Comparison of ENCODE assay signal across 1 cellular context in the genomic region with DNA sequence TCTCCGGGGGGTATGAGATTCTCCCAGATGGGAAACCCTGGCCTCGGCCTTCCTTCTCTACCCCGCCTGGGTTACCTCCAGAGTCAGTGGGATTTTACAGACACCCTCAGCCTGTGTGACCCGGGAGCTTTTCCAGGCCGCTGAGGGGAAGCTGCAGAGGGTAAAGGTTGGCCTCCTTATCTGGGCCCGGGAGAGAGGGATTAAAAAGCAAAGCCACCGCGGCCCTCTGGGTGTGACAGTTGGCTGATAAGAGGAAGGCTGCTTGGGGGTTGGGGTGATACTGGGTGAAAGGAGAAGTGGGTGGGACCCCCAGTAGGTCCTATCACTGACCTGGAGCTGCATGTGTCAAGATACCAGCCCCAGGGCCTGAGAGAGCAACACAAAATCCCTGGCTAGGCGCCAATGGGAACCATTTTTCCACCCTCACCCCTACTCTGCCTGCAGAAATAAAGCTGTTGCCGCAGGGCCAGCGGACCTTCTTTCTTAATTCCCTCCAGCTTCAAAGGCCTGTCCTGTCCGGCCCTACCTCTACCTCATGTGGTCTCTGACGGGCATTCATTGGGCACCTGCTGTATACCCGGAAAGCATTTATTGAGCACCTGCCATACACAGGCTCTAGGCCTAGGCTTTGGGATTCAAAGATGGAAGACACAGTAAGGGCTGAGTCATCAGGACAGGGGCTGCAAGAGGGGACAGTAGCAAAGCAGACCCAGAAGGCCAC.
TF ChIP-seq lines count a peak whose summit lies in the region.

No MANE protein-coding gene starts in this region.

TF ChIP-seq in HepG2, 621 proteins besides CTCF, POLR2A, EP300 and RAD21 (continued from another document and continues in another):
- TF ChIP-seq, protein P1, sequence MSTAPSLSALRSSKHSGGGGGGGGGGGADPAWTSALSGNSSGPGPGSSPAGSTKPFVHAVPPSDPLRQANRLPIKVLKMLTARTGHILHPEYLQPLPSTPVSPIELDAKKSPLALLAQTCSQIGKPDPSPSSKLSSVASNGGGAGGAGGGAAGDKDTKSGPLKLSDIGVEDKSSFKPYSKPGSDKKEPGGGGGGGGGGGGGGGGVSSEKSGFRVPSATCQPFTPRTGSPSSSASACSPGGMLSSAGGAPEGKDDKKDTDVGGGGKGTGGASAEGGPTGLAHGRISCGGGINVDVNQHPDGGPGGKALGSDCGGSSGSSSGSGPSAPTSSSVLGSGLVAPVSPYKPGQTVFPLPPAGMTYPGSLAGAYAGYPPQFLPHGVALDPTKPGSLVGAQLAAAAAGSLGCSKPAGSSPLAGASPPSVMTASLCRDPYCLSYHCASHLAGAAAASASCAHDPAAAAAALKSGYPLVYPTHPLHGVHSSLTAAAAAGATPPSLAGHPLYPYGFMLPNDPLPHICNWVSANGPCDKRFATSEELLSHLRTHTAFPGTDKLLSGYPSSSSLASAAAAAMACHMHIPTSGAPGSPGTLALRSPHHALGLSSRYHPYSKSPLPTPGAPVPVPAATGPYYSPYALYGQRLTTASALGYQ (CRISPR knock-in tag; IDR thresholded peaks at IDR 0.05) = peak; percentile 99
- no peak for TF ChIP-seq ZNF549 (CRISPR knock-in tag; IDR thresholded peaks at IDR 0.05)
- peak; percentile 11; the same call in 1 of the 2 replicates for TF ChIP-seq ZBTB21 (CRISPR knock-in tag; IDR thresholded peaks at IDR 0.05)
- TF ChIP-seq, protein P2, sequence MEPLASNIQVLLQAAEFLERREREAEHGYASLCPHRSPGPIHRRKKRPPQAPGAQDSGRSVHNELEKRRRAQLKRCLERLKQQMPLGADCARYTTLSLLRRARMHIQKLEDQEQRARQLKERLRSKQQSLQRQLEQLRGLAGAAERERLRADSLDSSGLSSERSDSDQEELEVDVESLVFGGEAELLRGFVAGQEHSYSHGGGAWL (CRISPR knock-in tag; IDR thresholded peaks at IDR 0.05) = peak; percentile 82; the same call in 1 of the 2 replicates
- TF ChIP-seq CCAR2 (optimal IDR thresholded peaks at IDR 0.05; ENCODE audit: low read depth, low read length) = peak; percentile 98
- TF ChIP-seq, protein P3, sequence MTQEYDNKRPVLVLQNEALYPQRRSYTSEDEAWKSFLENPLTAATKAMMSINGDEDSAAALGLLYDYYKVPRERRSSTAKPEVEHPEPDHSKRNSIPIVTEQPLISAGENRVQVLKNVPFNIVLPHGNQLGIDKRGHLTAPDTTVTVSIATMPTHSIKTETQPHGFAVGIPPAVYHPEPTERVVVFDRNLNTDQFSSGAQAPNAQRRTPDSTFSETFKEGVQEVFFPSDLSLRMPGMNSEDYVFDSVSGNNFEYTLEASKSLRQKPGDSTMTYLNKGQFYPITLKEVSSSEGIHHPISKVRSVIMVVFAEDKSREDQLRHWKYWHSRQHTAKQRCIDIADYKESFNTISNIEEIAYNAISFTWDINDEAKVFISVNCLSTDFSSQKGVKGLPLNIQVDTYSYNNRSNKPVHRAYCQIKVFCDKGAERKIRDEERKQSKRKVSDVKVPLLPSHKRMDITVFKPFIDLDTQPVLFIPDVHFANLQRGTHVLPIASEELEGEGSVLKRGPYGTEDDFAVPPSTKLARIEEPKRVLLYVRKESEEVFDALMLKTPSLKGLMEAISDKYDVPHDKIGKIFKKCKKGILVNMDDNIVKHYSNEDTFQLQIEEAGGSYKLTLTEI (CRISPR knock-in tag; conservative IDR thresholded peaks at IDR 0.05) = no peak
- peak; percentile 98 for TF ChIP-seq KDM6A (CRISPR knock-in tag; IDR thresholded peaks at IDR 0.05; ENCODE audit: low read depth)
- TF ChIP-seq, protein P4, sequence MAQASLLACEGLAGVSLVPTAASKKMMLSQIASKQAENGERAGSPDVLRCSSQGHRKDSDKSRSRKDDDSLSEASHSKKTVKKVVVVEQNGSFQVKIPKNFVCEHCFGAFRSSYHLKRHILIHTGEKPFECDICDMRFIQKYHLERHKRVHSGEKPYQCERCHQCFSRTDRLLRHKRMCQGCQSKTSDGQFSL (CRISPR knock-in tag; IDR thresholded peaks at IDR 0.05) = peak; percentile 37; the same call in 1 of the 2 replicates
- TF ChIP-seq, protein P5, sequence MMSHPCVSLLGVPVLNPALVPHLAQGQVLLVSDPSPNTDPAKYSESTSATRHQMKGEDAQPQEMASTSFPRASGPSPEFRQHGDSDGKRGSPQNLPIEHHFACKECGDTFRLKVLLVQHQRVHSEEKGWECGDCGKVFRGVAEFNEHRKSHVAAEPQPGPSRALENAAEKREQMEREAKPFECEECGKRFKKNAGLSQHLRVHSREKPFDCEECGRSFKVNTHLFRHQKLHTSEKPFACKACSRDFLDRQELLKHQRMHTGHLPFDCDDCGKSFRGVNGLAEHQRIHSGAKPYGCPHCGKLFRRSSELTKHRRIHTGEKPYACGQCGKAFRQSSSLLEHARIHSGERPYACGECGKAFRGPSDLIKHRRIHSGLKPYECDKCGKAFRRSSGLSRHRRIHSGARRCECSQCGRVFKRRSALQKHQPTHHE (CRISPR knock-in tag; IDR thresholded peaks at IDR 0.05; ENCODE audit: borderline replicate concordance) = peak; percentile 72; the same call in 1 of the 2 replicates
- peak; percentile 86 for TF ChIP-seq FOXO1 (CRISPR knock-in tag; IDR thresholded peaks at IDR 0.05)
- peak; percentile 74; the same call in 1 of the 2 replicates for TF ChIP-seq ZNF101 (CRISPR knock-in tag; IDR thresholded peaks at IDR 0.05; ENCODE audit: borderline replicate concordance, low read depth)
- TF ChIP-seq, protein P6, sequence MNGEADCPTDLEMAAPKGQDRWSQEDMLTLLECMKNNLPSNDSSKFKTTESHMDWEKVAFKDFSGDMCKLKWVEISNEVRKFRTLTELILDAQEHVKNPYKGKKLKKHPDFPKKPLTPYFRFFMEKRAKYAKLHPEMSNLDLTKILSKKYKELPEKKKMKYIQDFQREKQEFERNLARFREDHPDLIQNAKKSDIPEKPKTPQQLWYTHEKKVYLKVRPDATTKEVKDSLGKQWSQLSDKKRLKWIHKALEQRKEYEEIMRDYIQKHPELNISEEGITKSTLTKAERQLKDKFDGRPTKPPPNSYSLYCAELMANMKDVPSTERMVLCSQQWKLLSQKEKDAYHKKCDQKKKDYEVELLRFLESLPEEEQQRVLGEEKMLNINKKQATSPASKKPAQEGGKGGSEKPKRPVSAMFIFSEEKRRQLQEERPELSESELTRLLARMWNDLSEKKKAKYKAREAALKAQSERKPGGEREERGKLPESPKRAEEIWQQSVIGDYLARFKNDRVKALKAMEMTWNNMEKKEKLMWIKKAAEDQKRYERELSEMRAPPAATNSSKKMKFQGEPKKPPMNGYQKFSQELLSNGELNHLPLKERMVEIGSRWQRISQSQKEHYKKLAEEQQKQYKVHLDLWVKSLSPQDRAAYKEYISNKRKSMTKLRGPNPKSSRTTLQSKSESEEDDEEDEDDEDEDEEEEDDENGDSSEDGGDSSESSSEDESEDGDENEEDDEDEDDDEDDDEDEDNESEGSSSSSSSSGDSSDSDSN (CRISPR knock-in tag; IDR thresholded peaks at IDR 0.05) = peak; percentile 95
- TF ChIP-seq ZNF382 (CRISPR knock-in tag; IDR thresholded peaks at IDR 0.05; ENCODE audit: borderline replicate concordance) = no peak
- TF ChIP-seq, protein P7, sequence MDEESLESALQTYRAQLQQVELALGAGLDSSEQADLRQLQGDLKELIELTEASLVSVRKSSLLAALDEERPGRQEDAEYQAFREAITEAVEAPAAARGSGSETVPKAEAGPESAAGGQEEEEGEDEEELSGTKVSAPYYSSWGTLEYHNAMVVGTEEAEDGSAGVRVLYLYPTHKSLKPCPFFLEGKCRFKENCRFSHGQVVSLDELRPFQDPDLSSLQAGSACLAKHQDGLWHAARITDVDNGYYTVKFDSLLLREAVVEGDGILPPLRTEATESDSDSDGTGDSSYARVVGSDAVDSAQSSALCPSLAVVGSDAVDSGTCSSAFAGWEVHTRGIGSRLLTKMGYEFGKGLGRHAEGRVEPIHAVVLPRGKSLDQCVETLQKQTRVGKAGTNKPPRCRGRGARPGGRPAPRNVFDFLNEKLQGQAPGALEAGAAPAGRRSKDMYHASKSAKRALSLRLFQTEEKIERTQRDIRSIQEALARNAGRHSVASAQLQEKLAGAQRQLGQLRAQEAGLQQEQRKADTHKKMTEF (CRISPR knock-in tag; IDR thresholded peaks at IDR 0.05) = peak; percentile 87
- TF ChIP-seq ZNF17 (CRISPR knock-in tag; IDR thresholded peaks at IDR 0.05) = no peak
- peak; percentile 73; the same call in 1 of the 2 replicates for TF ChIP-seq ZMYM2 (CRISPR knock-in tag; IDR thresholded peaks at IDR 0.05)
- peak; percentile 75; the same call in 1 of the 2 replicates for TF ChIP-seq JDP2 (CRISPR knock-in tag; IDR thresholded peaks at IDR 0.05; ENCODE audit: borderline replicate concordance)
- no peak for TF ChIP-seq NFE2L2 (IDR thresholded peaks at IDR 0.05; ENCODE audit: low read length)
- peak; percentile 79; the same call in 1 of the 2 replicates for TF ChIP-seq KLF12 (CRISPR knock-in tag; IDR thresholded peaks at IDR 0.05; ENCODE audit: borderline replicate concordance)
- TF ChIP-seq KDM5A (IDR thresholded peaks at IDR 0.05; ENCODE audit: borderline replicate concordance, low read length) = peak; percentile 35; the same call in 1 of the 2 replicates
- 0 out of 2 replicates have a peak, but pooled peaks have one; percentile 46 for TF ChIP-seq ZNF615 (CRISPR knock-in tag; IDR thresholded peaks at IDR 0.05; ENCODE audit: borderline replicate concordance)
- no peak; the same call in 1 of the 2 replicates for TF ChIP-seq ARNT2 (CRISPR knock-in tag; IDR thresholded peaks at IDR 0.05; ENCODE audit: low read depth)
- no peak for TF ChIP-seq ATM (IDR thresholded peaks at IDR 0.05; ENCODE audit: borderline replicate concordance)
- TF ChIP-seq ZNF121 (CRISPR knock-in tag; IDR thresholded peaks at IDR 0.05) = peak; percentile 83
- TF ChIP-seq ZFY (CRISPR knock-in tag; IDR thresholded peaks at IDR 0.05) = peak; percentile 86
- TF ChIP-seq, protein P8, sequence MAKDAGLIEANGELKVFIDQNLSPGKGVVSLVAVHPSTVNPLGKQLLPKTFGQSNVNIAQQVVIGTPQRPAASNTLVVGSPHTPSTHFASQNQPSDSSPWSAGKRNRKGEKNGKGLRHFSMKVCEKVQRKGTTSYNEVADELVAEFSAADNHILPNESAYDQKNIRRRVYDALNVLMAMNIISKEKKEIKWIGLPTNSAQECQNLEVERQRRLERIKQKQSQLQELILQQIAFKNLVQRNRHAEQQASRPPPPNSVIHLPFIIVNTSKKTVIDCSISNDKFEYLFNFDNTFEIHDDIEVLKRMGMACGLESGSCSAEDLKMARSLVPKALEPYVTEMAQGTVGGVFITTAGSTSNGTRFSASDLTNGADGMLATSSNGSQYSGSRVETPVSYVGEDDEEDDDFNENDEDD (CRISPR knock-in tag; IDR thresholded peaks at IDR 0.05; ENCODE audit: borderline replicate concordance) = peak; percentile 69; the same call in 1 of the 2 replicates
- TF ChIP-seq, protein P9, sequence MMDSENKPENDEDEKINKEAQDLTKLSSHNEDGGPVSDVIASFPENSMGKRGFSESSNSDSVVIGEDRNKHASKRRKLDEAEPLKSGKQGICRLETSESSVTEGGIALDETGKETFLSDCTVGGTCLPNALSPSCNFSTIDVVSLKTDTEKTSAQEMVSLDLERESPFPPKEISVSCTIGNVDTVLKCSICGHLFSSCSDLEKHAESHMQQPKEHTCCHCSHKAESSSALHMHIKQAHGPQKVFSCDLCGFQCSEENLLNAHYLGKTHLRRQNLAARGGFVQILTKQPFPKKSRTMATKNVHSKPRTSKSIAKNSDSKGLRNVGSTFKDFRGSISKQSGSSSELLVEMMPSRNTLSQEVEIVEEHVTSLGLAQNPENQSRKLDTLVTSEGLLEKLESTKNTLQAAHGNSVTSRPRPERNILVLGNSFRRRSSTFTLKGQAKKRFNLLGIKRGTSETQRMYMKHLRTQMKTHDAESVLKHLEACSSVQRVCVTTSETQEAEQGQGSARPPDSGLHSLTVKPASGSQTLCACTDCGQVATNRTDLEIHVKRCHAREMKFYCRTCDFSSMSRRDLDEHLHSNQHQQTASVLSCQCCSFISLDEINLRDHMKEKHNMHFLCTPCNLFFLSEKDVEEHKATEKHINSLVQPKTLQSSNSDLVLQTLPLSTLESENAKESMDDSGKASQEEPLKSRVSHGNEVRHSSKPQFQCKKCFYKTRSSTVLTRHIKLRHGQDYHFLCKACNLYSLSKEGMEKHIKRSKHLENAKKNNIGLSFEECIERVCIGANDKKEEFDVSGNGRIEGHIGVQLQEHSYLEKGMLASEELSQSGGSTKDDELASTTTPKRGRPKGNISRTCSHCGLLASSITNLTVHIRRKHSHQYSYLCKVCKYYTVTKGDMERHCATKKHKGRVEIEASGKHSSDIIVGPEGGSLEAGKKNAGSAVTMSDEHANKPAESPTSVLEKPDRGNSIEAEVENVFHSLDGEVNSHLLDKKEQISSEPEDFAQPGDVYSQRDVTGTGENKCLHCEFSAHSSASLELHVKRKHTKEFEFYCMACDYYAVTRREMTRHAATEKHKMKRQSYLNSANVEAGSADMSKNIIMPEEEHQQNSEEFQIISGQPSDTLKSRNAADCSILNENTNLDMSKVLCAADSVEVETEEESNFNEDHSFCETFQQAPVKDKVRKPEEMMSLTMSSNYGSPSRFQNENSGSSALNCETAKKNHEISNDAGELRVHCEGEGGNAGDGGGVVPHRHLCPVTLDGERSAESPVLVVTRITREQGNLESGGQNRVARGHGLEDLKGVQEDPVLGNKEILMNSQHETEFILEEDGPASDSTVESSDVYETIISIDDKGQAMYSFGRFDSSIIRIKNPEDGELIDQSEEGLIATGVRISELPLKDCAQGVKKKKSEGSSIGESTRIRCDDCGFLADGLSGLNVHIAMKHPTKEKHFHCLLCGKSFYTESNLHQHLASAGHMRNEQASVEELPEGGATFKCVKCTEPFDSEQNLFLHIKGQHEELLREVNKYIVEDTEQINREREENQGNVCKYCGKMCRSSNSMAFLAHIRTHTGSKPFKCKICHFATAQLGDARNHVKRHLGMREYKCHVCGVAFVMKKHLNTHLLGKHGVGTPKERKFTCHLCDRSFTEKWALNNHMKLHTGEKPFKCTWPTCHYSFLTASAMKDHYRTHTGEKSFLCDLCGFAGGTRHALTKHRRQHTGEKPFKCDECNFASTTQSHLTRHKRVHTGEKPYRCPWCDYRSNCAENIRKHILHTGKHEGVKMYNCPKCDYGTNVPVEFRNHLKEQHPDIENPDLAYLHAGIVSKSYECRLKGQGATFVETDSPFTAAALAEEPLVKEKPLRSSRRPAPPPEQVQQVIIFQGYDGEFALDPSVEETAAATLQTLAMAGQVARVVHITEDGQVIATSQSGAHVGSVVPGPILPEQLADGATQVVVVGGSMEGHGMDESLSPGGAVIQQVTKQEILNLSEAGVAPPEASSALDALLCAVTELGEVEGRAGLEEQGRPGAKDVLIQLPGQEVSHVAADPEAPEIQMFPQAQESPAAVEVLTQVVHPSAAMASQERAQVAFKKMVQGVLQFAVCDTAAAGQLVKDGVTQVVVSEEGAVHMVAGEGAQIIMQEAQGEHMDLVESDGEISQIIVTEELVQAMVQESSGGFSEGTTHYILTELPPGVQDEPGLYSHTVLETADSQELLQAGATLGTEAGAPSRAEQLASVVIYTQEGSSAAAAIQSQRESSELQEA (CRISPR knock-in tag; IDR thresholded peaks at IDR 0.05; ENCODE audit: not compliant biosample characterization) = no peak
- TF ChIP-seq ATRX (CRISPR knock-in tag; IDR thresholded peaks at IDR 0.05; ENCODE audit: borderline replicate concordance) = no peak
- TF ChIP-seq TRIM24 (CRISPR knock-in tag; IDR thresholded peaks at IDR 0.05) = 0 out of 2 replicates have a peak, but pooled peaks have one; percentile 55
- TF ChIP-seq, protein P10, sequence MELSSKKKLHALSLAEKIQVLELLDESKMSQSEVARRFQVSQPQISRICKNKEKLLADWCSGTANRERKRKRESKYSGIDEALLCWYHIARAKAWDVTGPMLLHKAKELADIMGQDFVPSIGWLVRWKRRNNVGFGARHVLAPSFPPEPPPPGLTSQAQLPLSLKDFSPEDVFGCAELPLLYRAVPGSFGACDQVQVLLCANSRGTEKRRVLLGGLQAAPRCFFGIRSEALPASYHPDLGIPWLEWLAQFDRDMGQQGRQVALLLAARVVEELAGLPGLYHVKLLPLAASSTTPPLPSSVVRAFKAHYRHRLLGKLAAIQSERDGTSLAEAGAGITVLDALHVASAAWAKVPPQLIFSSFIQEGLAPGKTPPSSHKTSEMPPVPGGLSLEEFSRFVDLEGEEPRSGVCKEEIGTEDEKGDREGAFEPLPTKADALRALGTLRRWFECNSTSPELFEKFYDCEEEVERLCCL (CRISPR knock-in tag; IDR thresholded peaks at IDR 0.05; ENCODE audit: borderline replicate concordance) = no peak; the same call in 1 of the 2 replicates
- no peak for TF ChIP-seq SMARCC2 (IDR thresholded peaks at IDR 0.05)
- TF ChIP-seq ZNF75D (CRISPR knock-in tag; IDR thresholded peaks at IDR 0.05; ENCODE audit: borderline replicate concordance) = no peak
